Comparison of ENCODE assay signal across 1 cellular context in genomic region chr7:105009667-105010537, GRCh38.
TF ChIP-seq lines count a peak whose summit lies in the region.

No MANE protein-coding gene starts in this region.

TF ChIP-seq in WTC11, 78 proteins besides CTCF, POLR2A, EP300 and RAD21 (continued from another document):
- no peak for TF ChIP-seq RELA (CRISPR knock-in tag; IDR thresholded peaks at IDR 0.05; ENCODE audit: borderline replicate concordance)
- no peak for TF ChIP-seq ATF1 (CRISPR knock-in tag; IDR thresholded peaks at IDR 0.05)
- TF ChIP-seq ESRRA (CRISPR knock-in tag; IDR thresholded peaks at IDR 0.05; ENCODE audit: borderline replicate concordance): no peak
- TF ChIP-seq SOX15 (CRISPR knock-in tag; IDR thresholded peaks at IDR 0.05): no peak
